1 cellular context compared by ENCODE assay signal in the genomic region with DNA sequence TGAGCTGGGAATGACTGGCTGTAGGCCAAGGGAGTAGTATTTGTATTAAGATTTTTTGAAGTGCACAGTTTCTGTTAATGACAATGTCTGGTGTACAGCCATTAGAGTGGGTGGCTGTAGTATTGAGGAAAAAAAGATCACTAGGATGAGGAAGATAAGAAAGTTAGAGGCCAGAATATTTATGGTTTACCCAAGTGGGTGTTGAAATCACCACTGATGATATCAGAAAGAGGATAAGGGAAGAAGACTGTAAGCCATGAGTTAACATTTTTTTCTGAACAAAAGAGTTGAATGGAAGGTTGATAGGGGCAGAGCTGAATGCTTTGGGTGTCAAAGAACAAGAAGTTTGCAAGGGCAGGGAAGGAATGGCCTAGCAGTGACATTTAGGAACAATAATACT.
TF ChIP-seq lines count a peak whose summit lies in the region.

No MANE protein-coding gene starts in this region.

TF ChIP-seq in H1, 55 proteins besides CTCF, POLR2A, EP300 and RAD21 (continued from another document):
- TF ChIP-seq, protein P1, sequence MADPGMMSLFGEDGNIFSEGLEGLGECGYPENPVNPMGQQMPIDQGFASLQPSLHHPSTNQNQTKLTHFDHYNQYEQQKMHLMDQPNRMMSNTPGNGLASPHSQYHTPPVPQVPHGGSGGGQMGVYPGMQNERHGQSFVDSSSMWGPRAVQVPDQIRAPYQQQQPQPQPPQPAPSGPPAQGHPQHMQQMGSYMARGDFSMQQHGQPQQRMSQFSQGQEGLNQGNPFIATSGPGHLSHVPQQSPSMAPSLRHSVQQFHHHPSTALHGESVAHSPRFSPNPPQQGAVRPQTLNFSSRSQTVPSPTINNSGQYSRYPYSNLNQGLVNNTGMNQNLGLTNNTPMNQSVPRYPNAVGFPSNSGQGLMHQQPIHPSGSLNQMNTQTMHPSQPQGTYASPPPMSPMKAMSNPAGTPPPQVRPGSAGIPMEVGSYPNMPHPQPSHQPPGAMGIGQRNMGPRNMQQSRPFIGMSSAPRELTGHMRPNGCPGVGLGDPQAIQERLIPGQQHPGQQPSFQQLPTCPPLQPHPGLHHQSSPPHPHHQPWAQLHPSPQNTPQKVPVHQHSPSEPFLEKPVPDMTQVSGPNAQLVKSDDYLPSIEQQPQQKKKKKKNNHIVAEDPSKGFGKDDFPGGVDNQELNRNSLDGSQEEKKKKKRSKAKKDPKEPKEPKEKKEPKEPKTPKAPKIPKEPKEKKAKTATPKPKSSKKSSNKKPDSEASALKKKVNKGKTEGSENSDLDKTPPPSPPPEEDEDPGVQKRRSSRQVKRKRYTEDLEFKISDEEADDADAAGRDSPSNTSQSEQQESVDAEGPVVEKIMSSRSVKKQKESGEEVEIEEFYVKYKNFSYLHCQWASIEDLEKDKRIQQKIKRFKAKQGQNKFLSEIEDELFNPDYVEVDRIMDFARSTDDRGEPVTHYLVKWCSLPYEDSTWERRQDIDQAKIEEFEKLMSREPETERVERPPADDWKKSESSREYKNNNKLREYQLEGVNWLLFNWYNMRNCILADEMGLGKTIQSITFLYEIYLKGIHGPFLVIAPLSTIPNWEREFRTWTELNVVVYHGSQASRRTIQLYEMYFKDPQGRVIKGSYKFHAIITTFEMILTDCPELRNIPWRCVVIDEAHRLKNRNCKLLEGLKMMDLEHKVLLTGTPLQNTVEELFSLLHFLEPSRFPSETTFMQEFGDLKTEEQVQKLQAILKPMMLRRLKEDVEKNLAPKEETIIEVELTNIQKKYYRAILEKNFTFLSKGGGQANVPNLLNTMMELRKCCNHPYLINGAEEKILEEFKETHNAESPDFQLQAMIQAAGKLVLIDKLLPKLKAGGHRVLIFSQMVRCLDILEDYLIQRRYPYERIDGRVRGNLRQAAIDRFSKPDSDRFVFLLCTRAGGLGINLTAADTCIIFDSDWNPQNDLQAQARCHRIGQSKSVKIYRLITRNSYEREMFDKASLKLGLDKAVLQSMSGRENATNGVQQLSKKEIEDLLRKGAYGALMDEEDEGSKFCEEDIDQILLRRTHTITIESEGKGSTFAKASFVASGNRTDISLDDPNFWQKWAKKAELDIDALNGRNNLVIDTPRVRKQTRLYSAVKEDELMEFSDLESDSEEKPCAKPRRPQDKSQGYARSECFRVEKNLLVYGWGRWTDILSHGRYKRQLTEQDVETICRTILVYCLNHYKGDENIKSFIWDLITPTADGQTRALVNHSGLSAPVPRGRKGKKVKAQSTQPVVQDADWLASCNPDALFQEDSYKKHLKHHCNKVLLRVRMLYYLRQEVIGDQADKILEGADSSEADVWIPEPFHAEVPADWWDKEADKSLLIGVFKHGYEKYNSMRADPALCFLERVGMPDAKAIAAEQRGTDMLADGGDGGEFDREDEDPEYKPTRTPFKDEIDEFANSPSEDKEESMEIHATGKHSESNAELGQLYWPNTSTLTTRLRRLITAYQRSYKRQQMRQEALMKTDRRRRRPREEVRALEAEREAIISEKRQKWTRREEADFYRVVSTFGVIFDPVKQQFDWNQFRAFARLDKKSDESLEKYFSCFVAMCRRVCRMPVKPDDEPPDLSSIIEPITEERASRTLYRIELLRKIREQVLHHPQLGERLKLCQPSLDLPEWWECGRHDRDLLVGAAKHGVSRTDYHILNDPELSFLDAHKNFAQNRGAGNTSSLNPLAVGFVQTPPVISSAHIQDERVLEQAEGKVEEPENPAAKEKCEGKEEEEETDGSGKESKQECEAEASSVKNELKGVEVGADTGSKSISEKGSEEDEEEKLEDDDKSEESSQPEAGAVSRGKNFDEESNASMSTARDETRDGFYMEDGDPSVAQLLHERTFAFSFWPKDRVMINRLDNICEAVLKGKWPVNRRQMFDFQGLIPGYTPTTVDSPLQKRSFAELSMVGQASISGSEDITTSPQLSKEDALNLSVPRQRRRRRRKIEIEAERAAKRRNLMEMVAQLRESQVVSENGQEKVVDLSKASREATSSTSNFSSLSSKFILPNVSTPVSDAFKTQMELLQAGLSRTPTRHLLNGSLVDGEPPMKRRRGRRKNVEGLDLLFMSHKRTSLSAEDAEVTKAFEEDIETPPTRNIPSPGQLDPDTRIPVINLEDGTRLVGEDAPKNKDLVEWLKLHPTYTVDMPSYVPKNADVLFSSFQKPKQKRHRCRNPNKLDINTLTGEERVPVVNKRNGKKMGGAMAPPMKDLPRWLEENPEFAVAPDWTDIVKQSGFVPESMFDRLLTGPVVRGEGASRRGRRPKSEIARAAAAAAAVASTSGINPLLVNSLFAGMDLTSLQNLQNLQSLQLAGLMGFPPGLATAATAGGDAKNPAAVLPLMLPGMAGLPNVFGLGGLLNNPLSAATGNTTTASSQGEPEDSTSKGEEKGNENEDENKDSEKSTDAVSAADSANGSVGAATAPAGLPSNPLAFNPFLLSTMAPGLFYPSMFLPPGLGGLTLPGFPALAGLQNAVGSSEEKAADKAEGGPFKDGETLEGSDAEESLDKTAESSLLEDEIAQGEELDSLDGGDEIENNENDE (IDR thresholded peaks at IDR 0.05; ENCODE audit: insufficient replicate concordance, low read length): no peak
- TF ChIP-seq ASH2L (IDR thresholded peaks at IDR 0.05; ENCODE audit: low read length) (no peak), SIRT6 (IDR thresholded peaks at IDR 0.05; ENCODE audit: low read length) (no peak), BRCA1 (IDR thresholded peaks at IDR 0.05; ENCODE audit: low read depth, low read length) (no peak), SIN3A (conservative IDR thresholded peaks at IDR 0.05 in 1 of 2, IDR thresholded peaks at IDR 0.05 in 1 of 2; ENCODE audit: low read depth in 1 of 2, low read length in 2 of 2) (no peak), RBBP5 (IDR thresholded peaks at IDR 0.05; ENCODE audit: borderline replicate concordance, low read depth, low read length) (no peak), FOSL1 (IDR thresholded peaks at IDR 0.05; ENCODE audit: insufficient read depth, low read depth, low read length) (no peak), SP1 (IDR thresholded peaks at IDR 0.05; ENCODE audit: low read depth, low read length) (no peak)
